10 cellular contexts compared by ENCODE assay signal in the genomic region with DNA sequence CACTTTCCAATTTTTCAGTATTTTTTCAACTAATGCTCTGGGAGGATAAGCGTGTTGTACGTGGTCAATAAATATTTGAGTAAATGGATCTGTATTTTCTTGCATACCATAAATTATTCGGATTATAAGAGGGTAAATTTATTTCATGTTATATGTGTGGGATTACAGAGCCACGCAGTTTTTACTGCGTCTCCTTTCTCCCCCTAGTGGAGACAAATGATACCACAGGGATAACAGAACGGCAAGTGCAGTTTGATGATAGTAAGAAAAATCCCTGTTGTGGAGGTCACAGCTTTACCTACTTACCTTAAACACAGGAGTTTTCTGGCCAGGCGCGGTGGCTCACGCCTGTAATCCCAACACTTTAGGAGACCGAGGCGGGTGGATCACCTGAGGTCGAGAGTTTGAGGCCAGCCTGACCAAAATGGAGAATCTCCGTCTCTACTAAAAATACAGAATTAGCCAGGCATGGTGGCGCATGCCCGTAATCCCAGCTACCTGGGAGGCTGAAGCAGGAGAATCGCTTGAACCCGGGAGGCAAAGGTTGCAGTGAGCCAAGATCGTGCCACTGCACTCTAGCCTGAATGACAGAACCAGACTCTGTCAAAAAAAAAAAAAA. TPM values are rescaled to one million over a fixed set of nuclear protein-coding genes. Genes with fewer than 3 reads are reported as not detected.
DNase-seq lines count a peak whose midpoint lies in the region; ATAC-seq, FAIRE-seq and TF ChIP-seq lines count a peak whose summit lies in the region.
"Had no signal": no experiment of that assay in that cellular context is flagged by ENCODE, and none has a peak within 500 bp of the region (broad histone marks: within the 10 kb centered on the region; RNA-seq: fewer than 3 reads in every experiment).

No MANE protein-coding gene starts in this region.

- dilution Hi-C loops in keratinocyte (cut with MboI; ENCODE audit: extremely low pct_ligation_motif_present, low sequenced_read_pairs): no loop called here

- H3K4me3 ChIP-seq in keratinocyte (ENCODE audit: control insufficient read depth in 2 of 3, extremely low read depth in 1 of 3, insufficient read depth in 2 of 3, low read depth in 1 of 3, low read length in 3 of 3): no peak overlapping the region
- no peak overlapping the region; a peak in 1 of 4 replicates for H3K4me3 ChIP-seq in SK-N-SH (ENCODE audit: low read depth in 2 of 2, low read length in 1 of 2)
- H3K4me3 ChIP-seq: right atrium auricular region had no signal

- no peak for TF ChIP-seq EP300 in SK-N-SH (IDR thresholded peaks at IDR 0.05; ENCODE audit: borderline replicate concordance in 1 of 2, low read depth in 1 of 2, low read length in 1 of 2)

- POLR2A ChIA-PET in RWPE1 (lab: Yijun Ruan, JAX; ENCODE audit: low non-redundant PET) (no interaction called here), SK-N-SH (lab: Yijun Ruan, JAX) (no interaction called here)

- CTCF ChIA-PET in RWPE1 (lab: Yijun Ruan, JAX) (interaction anchor here (0.6 to 0.7 kb wide), 2 partner anchors 166 to 577 kb away, joined by 3 read pairs; no protein-coding TSS in a partner anchor), SK-N-SH (lab: Yijun Ruan, JAX) (no interaction called here)

- no peaks in the 10 kb centered on the region for H3K9me1 ChIP-seq in keratinocyte (ENCODE audit: control insufficient read depth, extremely low read depth, insufficient read depth, low read length)

- H3K4me2 ChIP-seq in keratinocyte (ENCODE audit: control insufficient read depth, extremely low read depth, insufficient read depth, low read depth, low read length) (no peak overlapping the region), SK-N-SH (no peak overlapping the region)

- no peaks in the 10 kb centered on the region for H3K4me1 ChIP-seq in keratinocyte (ENCODE audit: control insufficient read depth, extremely low read depth, insufficient read depth, low read length)
- H3K4me1 ChIP-seq in SK-N-SH (ENCODE audit: control insufficient read depth in 1 of 2, insufficient read depth in 2 of 2, low read depth in 1 of 2, low read length in 1 of 2): no peaks in the 10 kb centered on the region
- H3K4me1 ChIP-seq: right atrium auricular region had no signal

- H3K36me3 ChIP-seq in keratinocyte (ENCODE audit: control insufficient read depth in 2 of 2, extremely low read depth in 1 of 2, insufficient read depth in 2 of 2, low read length in 2 of 2) (no peaks in the 10 kb centered on the region), SK-N-SH (replicated peaks in 1 of 2; ENCODE audit: control insufficient read depth in 1 of 2, insufficient read depth in 2 of 2, low read length in 1 of 2) (no peaks in the 10 kb centered on the region)
- H3K36me3 ChIP-seq: right atrium auricular region had no signal

- H3K27ac ChIP-seq in RWPE1 (no peak overlapping the region), keratinocyte (ENCODE audit: control insufficient read depth, insufficient read depth, low read length) (no peak overlapping the region), SK-N-SH (ENCODE audit: low read depth in 2 of 2, low read length in 1 of 2) (no peak overlapping the region)
- H3K27ac ChIP-seq: right atrium auricular region had no signal

- no peaks in the 10 kb centered on the region for H3K27me3 ChIP-seq in keratinocyte (ENCODE audit: control insufficient read depth, extremely low read depth, insufficient read depth, low read length)
- H3K27me3 ChIP-seq in SK-N-SH (ENCODE audit: insufficient read depth): peaks cover 22% of the 10 kb centered on the region; the same call in 1 of the 2 replicates
- H3K27me3 ChIP-seq: right atrium auricular region had no signal

- ATAC-seq in HG03196 (IDR thresholded peaks at IDR 0.05; ENCODE audit: unreplicated experiment) (no peak), HG02798 (IDR thresholded peaks at IDR 0.05; ENCODE audit: poor library complexity, unreplicated experiment) (no peak), GM18505 (IDR thresholded peaks at IDR 0.05; ENCODE audit: unreplicated experiment) (no peak)

- H3K79me2 ChIP-seq in keratinocyte (ENCODE audit: control insufficient read depth, insufficient read depth, low read length): no peaks in the 10 kb centered on the region
- H3K79me2 ChIP-seq in SK-N-SH (ENCODE audit: insufficient read depth): no peaks in the 10 kb centered on the region

- DNase-seq in AG09319 (ENCODE audit: extremely low read depth, low read depth): no peak
- peak; percentile 72 for DNase-seq in H4 (ENCODE audit: low spot score)
- peak; percentile 22 for DNase-seq in RWPE1 (ENCODE audit: low spot score)
- DNase-seq in keratinocyte (ENCODE audit: low read depth, low spot score): no peak
- no peak for DNase-seq in SK-N-SH

- TF ChIP-seq CTCF in AG09319 (IDR thresholded peaks at IDR 0.05; ENCODE audit: low read depth, low read length): peak; percentile 61
- peak; percentile 70 for TF ChIP-seq CTCF in RWPE1 (conservative IDR thresholded peaks at IDR 0.05; ENCODE audit: low read depth)
- peak in 2 of 3 experiments; percentile 40 to 46 for TF ChIP-seq CTCF in keratinocyte (optimal IDR thresholded peaks at IDR 0.05 in 1 of 3, IDR thresholded peaks at IDR 0.05 in 1 of 3, conservative IDR thresholded peaks at IDR 0.05 in 1 of 3; ENCODE audit: extremely low read depth in 1 of 3, insufficient read depth in 2 of 3, low read length in 3 of 3)
- no peak for TF ChIP-seq CTCF in SK-N-SH (IDR thresholded peaks at IDR 0.05)

- FAIRE-seq in keratinocyte (lab: Jason Lieb, UNC): no peak
- FAIRE-seq: astrocyte had no signal

- no peaks in the 10 kb centered on the region for H3F3A ChIP-seq in SK-N-SH (replicated peaks; ENCODE audit: insufficient read depth)

- H3K9me3 ChIP-seq in keratinocyte (ENCODE audit: control insufficient read depth, low read depth, low read length): peaks cover 2% of the 10 kb centered on the region
- no peaks in the 10 kb centered on the region for H3K9me3 ChIP-seq in SK-N-SH
- H3K9me3 ChIP-seq: right atrium auricular region had no signal

- H2AFZ ChIP-seq in keratinocyte (ENCODE audit: control insufficient read depth, low read length): no peak overlapping the region
- no peak overlapping the region for H2AFZ ChIP-seq in SK-N-SH (ENCODE audit: low read depth)

- no peak for TF ChIP-seq RAD21 in SK-N-SH (IDR thresholded peaks at IDR 0.05; ENCODE audit: low read length)

- WGBS in SK-N-SH (ENCODE audit: low lambda C conversion rate): 46% methylated on average over 18 of the region's 18 CpGs

- no peaks in the 10 kb centered on the region for H4K20me1 ChIP-seq in keratinocyte (ENCODE audit: control insufficient read depth, extremely low read depth, insufficient read depth, low read length)
- H4K20me1 ChIP-seq in SK-N-SH (ENCODE audit: insufficient read depth): no peaks in the 10 kb centered on the region

- no peaks in the 10 kb centered on the region for H3K9me2 ChIP-seq in SK-N-SH

- TF ChIP-seq POLR2A in GM18505 (IDR thresholded peaks at IDR 0.05; ENCODE audit: borderline replicate concordance, extremely low read depth, insufficient read depth, insufficient read length): no peak

- H3K9ac ChIP-seq in keratinocyte (ENCODE audit: control insufficient read depth, extremely low read depth, insufficient read depth, low read length) (no peak overlapping the region), SK-N-SH (no peak overlapping the region)

RNA-seq across cellular contexts. Expression of a gene that starts 16.8 kb away (rescaled TPM):
- not detected in 2 replicates for total RNA-seq in H4 (2014; rRNA removed; shearing (Covaris generic))
- polyA plus RNA-seq in keratinocyte (not detected in 3 replicates), SK-N-SH (2012; rRNA removed) (not detected in 2 replicates)
- polyA plus RNA-seq in keratinocyte (2011; ENCODE audit: low read depth): not detected
- not detected in 2 replicates for polyA plus RNA-seq in keratinocyte (2011; cell fraction: cytosol; rRNA removed)
- not detected in 2 replicates for polyA plus RNA-seq in keratinocyte (2011; cell fraction: nucleus; rRNA removed)
- not detected in 2 replicates for polyA plus RNA-seq in keratinocyte (2012; ENCODE audit: low replicate concordance)
- not detected in 3 replicates for polyA minus RNA-seq in keratinocyte
- polyA minus RNA-seq in keratinocyte (2011; cell fraction: cytosol; rRNA and poly(A)+ RNA removed): not detected
- not detected in 2 replicates for polyA minus RNA-seq in keratinocyte (2011; cell fraction: nucleus; rRNA and poly(A)+ RNA removed)
- 0.04 TPM in 2 replicates for polyA plus RNA-seq in SK-N-SH (2012; cell fraction: cytosol; rRNA removed)
- polyA plus RNA-seq in SK-N-SH (2012; cell fraction: nucleus; rRNA removed): not detected in 2 replicates
- total RNA-seq: astrocyte, right atrium auricular region had no signal

RNA-seq across cellular contexts. Expression of a gene that starts 26.0 kb away (rescaled TPM):
- total RNA-seq in H4 (2014; rRNA removed; shearing (Covaris generic)): not detected in 2 replicates
- polyA plus RNA-seq in keratinocyte (not detected in 3 replicates), SK-N-SH (2012; rRNA removed) (not detected in 2 replicates)
- not detected for polyA plus RNA-seq in keratinocyte (2011; ENCODE audit: low read depth)
- polyA plus RNA-seq in keratinocyte (2011; cell fraction: cytosol; rRNA removed): not detected in 2 replicates
- polyA plus RNA-seq in keratinocyte (2011; cell fraction: nucleus; rRNA removed): not detected in 2 replicates
- polyA plus RNA-seq in keratinocyte (2012; ENCODE audit: low replicate concordance): not detected in 2 replicates
- polyA minus RNA-seq in keratinocyte: not detected in 3 replicates
- not detected for polyA minus RNA-seq in keratinocyte (2011; cell fraction: cytosol; rRNA and poly(A)+ RNA removed)
- polyA minus RNA-seq in keratinocyte (2011; cell fraction: nucleus; rRNA and poly(A)+ RNA removed): not detected in 2 replicates
- not detected in 2 replicates for polyA plus RNA-seq in SK-N-SH (2012; cell fraction: cytosol; rRNA removed)
- not detected in 2 replicates for polyA plus RNA-seq in SK-N-SH (2012; cell fraction: nucleus; rRNA removed)
- total RNA-seq: astrocyte, right atrium auricular region had no signal

RNA-seq across cellular contexts. Expression of a gene that starts 35.6 kb away (rescaled TPM):
- total RNA-seq in H4 (2014; rRNA removed; shearing (Covaris generic)): not detected in 2 replicates
- polyA plus RNA-seq in keratinocyte: not detected in 3 replicates
- polyA plus RNA-seq in keratinocyte (2011; ENCODE audit: low read depth): not detected
- not detected in 2 replicates for polyA plus RNA-seq in keratinocyte (2011; cell fraction: cytosol; rRNA removed)
- not detected in 2 replicates for polyA plus RNA-seq in keratinocyte (2011; cell fraction: nucleus; rRNA removed)
- not detected in 2 replicates for polyA plus RNA-seq in keratinocyte (2012; ENCODE audit: low replicate concordance)
- polyA minus RNA-seq in keratinocyte: not detected in 3 replicates
- polyA minus RNA-seq in keratinocyte (2011; cell fraction: cytosol; rRNA and poly(A)+ RNA removed): not detected
- not detected in 2 replicates for polyA minus RNA-seq in keratinocyte (2011; cell fraction: nucleus; rRNA and poly(A)+ RNA removed)
- polyA plus RNA-seq in SK-N-SH (2012; rRNA removed): not detected in 2 replicates
- not detected in 2 replicates for polyA plus RNA-seq in SK-N-SH (2012; cell fraction: cytosol; rRNA removed)
- polyA plus RNA-seq in SK-N-SH (2012; cell fraction: nucleus; rRNA removed): not detected in 2 replicates
- total RNA-seq: astrocyte, right atrium auricular region had no signal

RNA-seq across cellular contexts. Expression of a gene that starts 44.7 kb away (rescaled TPM):
- not detected in 2 replicates for total RNA-seq in H4 (2014; rRNA removed; shearing (Covaris generic))
- polyA plus RNA-seq in keratinocyte: not detected in 3 replicates
- polyA plus RNA-seq in keratinocyte (2011; ENCODE audit: low read depth): not detected
- polyA plus RNA-seq in keratinocyte (2011; cell fraction: cytosol; rRNA removed): not detected in 2 replicates
- polyA plus RNA-seq in keratinocyte (2011; cell fraction: nucleus; rRNA removed): not detected in 2 replicates
- not detected in 2 replicates for polyA plus RNA-seq in keratinocyte (2012; ENCODE audit: low replicate concordance)
- not detected in 3 replicates for polyA minus RNA-seq in keratinocyte
- polyA minus RNA-seq in keratinocyte (2011; cell fraction: cytosol; rRNA and poly(A)+ RNA removed): not detected
- polyA minus RNA-seq in keratinocyte (2011; cell fraction: nucleus; rRNA and poly(A)+ RNA removed): not detected in 2 replicates
- polyA plus RNA-seq in SK-N-SH (2012; rRNA removed): 0.10 and 0.12 TPM in 2 replicates
- polyA plus RNA-seq in SK-N-SH (2012; cell fraction: cytosol; rRNA removed): not detected in 2 replicates
- polyA plus RNA-seq in SK-N-SH (2012; cell fraction: nucleus; rRNA removed): 0.15 and 0.16 TPM in 2 replicates
- total RNA-seq: right atrium auricular region had no signal

RNA-seq across cellular contexts. Expression of a gene that starts 54.1 kb away (rescaled TPM):
- total RNA-seq in H4 (2014; rRNA removed; shearing (Covaris generic)): not detected in 2 replicates
- polyA plus RNA-seq in keratinocyte (not detected in 3 replicates), SK-N-SH (2012; rRNA removed) (0.07 TPM in 1 of 2 replicates, not detected in the other)
- polyA plus RNA-seq in keratinocyte (2011; ENCODE audit: low read depth): not detected
- polyA plus RNA-seq in keratinocyte (2011; cell fraction: cytosol; rRNA removed): not detected in 2 replicates
- not detected in 2 replicates for polyA plus RNA-seq in keratinocyte (2011; cell fraction: nucleus; rRNA removed)
- polyA plus RNA-seq in keratinocyte (2012; ENCODE audit: low replicate concordance): not detected in 2 replicates
- polyA minus RNA-seq in keratinocyte: not detected in 3 replicates
- not detected for polyA minus RNA-seq in keratinocyte (2011; cell fraction: cytosol; rRNA and poly(A)+ RNA removed)
- not detected in 2 replicates for polyA minus RNA-seq in keratinocyte (2011; cell fraction: nucleus; rRNA and poly(A)+ RNA removed)
- polyA plus RNA-seq in SK-N-SH (2012; cell fraction: cytosol; rRNA removed): not detected in 2 replicates
- polyA plus RNA-seq in SK-N-SH (2012; cell fraction: nucleus; rRNA removed): not detected in 2 replicates
- total RNA-seq: astrocyte, right atrium auricular region had no signal

Comparison
In these comparisons a context has a peak if more than half of its experiments do, and no peak if none do; other contexts are left out.
1. DNase-seq: peak in H4 (single experiment) and RWPE1 (single experiment); none in AG09319 (single experiment), keratinocyte (single experiment) and SK-N-SH (single experiment).